Comparison of ENCODE assay signal across 22 cellular contexts in the genomic region with DNA sequence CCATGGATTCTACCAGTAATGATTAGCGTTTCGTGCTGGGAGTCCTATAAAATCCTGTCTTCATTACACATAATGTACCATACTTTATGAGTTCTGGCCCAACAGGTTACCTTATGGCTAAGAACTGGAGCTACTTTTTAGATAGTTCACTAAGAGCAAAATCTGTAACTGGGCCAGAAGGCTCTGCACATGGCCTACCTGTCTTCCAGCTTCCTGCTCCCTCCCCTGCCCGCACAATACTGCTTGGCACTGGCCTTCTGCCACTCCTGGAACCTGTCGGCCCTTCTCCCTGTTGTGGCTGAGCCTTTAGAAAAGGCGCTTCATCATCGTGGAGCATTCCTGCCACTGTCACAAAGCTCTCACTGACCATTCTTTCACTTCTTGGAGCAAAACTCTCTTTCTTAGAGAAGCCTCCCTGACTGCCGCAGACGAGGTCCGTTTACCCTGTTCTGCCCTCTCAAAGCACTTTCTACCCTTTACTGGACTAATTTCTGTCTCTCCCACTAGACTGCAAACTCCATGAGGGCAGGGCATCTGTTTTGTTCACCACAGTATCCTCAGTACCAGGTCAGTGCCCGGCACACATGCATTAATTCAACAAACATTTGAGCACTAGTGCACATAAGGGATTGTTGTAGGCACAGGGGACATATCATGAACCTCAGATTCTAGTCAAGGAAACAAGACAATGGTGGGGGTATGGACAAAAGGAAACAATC.
"Had no signal": no experiment of that assay in that cellular context is flagged by ENCODE, and none has a peak within 500 bp of the region (broad histone marks: within the 10 kb centered on the region; RNA-seq: fewer than 3 reads in every experiment).

No MANE protein-coding gene starts in this region.

- ATAC-seq: heart left ventricle; left cardiac atrium; stimulated activated naive B cell treated with anti-CD40 and anti-IgM and Interleukin-4, amounts not matched to agents 10 μg/mL and 1 μg/mL and 100 μg/mL, for 72 hours had no signal

- H3K4me2 ChIP-seq: smooth muscle cell had no signal

- H3K36me3 ChIP-seq: heart left ventricle, sigmoid colon, thoracic aorta, upper lobe of left lung, WERI-Rb-1 had no signal

- H3K27me3 Mint-ChIP-seq: activated naive CD8-positive, alpha-beta T cell treated with anti-CD3 and anti-CD28 coated beads for 36 hours; activated T-cell treated with anti-CD3 and anti-CD28 coated beads, Interleukin-2, amount 50 U/mL, for 24 hours; memory B cell; naive B cell; stimulated activated naive B cell treated with anti-CD40 and anti-IgM and Interleukin-4, amounts not matched to agents 10 μg/mL and 1 μg/mL and 100 μg/mL, for 72 hours had no signal

- H3K9me3 Mint-ChIP-seq: activated naive CD8-positive, alpha-beta T cell treated with anti-CD3 and anti-CD28 coated beads for 36 hours; activated T-cell treated with anti-CD3 and anti-CD28 coated beads, Interleukin-2, amount 50 U/mL, for 24 hours; memory B cell; naive B cell; stimulated activated naive B cell treated with anti-CD40 and anti-IgM and Interleukin-4, amounts not matched to agents 10 μg/mL and 1 μg/mL and 100 μg/mL, for 72 hours; T-helper 2 cell treated with Interferon-gamma antibody and Interleukin-4, amounts not matched to agents 5 μg/mL and 100 μg/mL, for 36 hours had no signal

- H3K9me3 ChIP-seq: heart left ventricle, sigmoid colon, thoracic aorta, upper lobe of left lung had no signal

- H3K27me3 ChIP-seq: heart left ventricle, sigmoid colon, upper lobe of left lung had no signal

- H3K27ac Mint-ChIP-seq: activated naive CD8-positive, alpha-beta T cell treated with anti-CD3 and anti-CD28 coated beads for 36 hours; activated T-cell treated with anti-CD3 and anti-CD28 coated beads, Interleukin-2, amount 50 U/mL, for 24 hours; memory B cell; stimulated activated naive B cell treated with anti-CD40 and anti-IgM and Interleukin-4, amounts not matched to agents 10 μg/mL and 1 μg/mL and 100 μg/mL, for 72 hours; T-helper 2 cell treated with Interferon-gamma antibody and Interleukin-4, amounts not matched to agents 5 μg/mL and 100 μg/mL, for 36 hours had no signal

- DNase-seq: activated CD4-positive, alpha-beta T cell treated with anti-CD3 and anti-CD28 coated beads for 1 hour; activated naive CD4-positive, alpha-beta T cell treated with Interleukin-2 at 50 U/mL for 16 hours; activated naive CD8-positive, alpha-beta T cell treated with anti-CD3 and anti-CD28 coated beads for 36 hours; activated T-cell treated with anti-CD3 and anti-CD28 coated beads, Interleukin-2, amount 50 U/mL, for 24 hours; cerebellar nuclear complex; heart left ventricle; left cardiac atrium; naive B cell; nucleus accumbens; sigmoid colon; stimulated activated CD4-positive, alpha-beta T cell treated with anti-CD3 and anti-CD28 coated beads, Interleukin-15, amount 100 ng/mL, for 24 hours; stimulated activated naive B cell treated with anti-CD40 and anti-IgM and Interleukin-4, amounts not matched to agents 10 μg/mL and 1 μg/mL and 100 μg/mL, for 72 hours; upper lobe of left lung; WERI-Rb-1 had no signal

- FAIRE-seq: astrocyte, bronchial epithelial cell, islet of Langerhans had no signal

- H3K4me3 ChIP-seq: coronary artery, heart left ventricle, sigmoid colon, smooth muscle cell, thoracic aorta, upper lobe of left lung had no signal

- H3K4me3 Mint-ChIP-seq: activated naive CD8-positive, alpha-beta T cell treated with anti-CD3 and anti-CD28 coated beads for 36 hours; activated T-cell treated with anti-CD3 and anti-CD28 coated beads, Interleukin-2, amount 50 U/mL, for 24 hours; memory B cell; naive B cell; stimulated activated naive B cell treated with anti-CD40 and anti-IgM and Interleukin-4, amounts not matched to agents 10 μg/mL and 1 μg/mL and 100 μg/mL, for 72 hours; T-helper 2 cell treated with Interferon-gamma antibody and Interleukin-4, amounts not matched to agents 5 μg/mL and 100 μg/mL, for 36 hours had no signal

- H3K27ac ChIP-seq: coronary artery, heart left ventricle, sigmoid colon, thoracic aorta, upper lobe of left lung, WERI-Rb-1 had no signal
